ENCODE assay signal across 8 cellular contexts in the genomic region with DNA sequence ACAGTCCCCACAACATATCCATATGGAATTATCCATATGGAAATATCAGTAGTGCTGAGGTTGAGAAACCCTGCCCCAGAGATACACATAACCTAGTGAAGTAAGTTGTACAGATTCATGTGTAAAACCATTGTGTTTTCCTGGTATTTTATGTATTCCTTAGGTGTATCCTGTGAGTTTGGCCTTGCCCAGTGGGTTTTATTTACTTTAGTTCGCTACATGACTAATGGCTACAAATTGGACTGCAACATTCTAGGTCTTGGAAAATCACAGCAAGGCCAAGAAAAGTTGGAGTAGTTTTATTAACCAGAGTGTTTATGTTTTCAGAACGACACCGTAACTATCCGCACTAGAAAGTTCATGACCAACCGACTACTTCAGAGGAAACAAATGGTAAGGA. TPM values are rescaled to one million over a fixed set of nuclear protein-coding genes. Genes with fewer than 3 reads are reported as not detected.
A peak's percentile ranks its signal among the peaks of the same experiment; 100 is the strongest.
DNase-seq lines count a peak whose midpoint lies in the region; ATAC-seq and TF ChIP-seq lines count a peak whose summit lies in the region.

No MANE protein-coding gene starts in this region.

- H3K4me1 ChIP-seq in iPS-20b (ENCODE audit: insufficient read depth, low read length) (peaks cover 42% of the 10 kb centered on the region), suprapubic skin (peaks cover 50% of the 10 kb centered on the region)

- no peak for TF ChIP-seq EP300 in suprapubic skin (IDR thresholded peaks at IDR 0.05)

- TF ChIP-seq CTCF in suprapubic skin (IDR thresholded peaks at IDR 0.05), result no peak

- H3K36me3 ChIP-seq in iPS-20b (ENCODE audit: insufficient read depth, low read depth, low read length) (peaks cover 59% of the 10 kb centered on the region), suprapubic skin (peaks cover 46% of the 10 kb centered on the region)

- H3K36me3 Mint-ChIP-seq in activated CD8-positive, alpha-beta memory T cell treated with anti-CD3 and anti-CD28 coated beads, Interleukin-2, amount 10 ng/mL, durations not matched to agents 7 days and 5 days, result peaks cover 56% of the 10 kb centered on the region
- peaks cover 56% of the 10 kb centered on the region for H3K36me3 Mint-ChIP-seq in activated naive CD8-positive, alpha-beta T cell treated with anti-CD3 and anti-CD28 coated beads for 36 hours

- H3K4me3 Mint-ChIP-seq in activated CD8-positive, alpha-beta memory T cell treated with anti-CD3 and anti-CD28 coated beads, Interleukin-2, amount 10 ng/mL, durations not matched to agents 7 days and 5 days, result peak overlapping the region; percentile 82
- peak overlapping the region; percentile 86 for H3K4me3 Mint-ChIP-seq in activated naive CD8-positive, alpha-beta T cell treated with anti-CD3 and anti-CD28 coated beads for 36 hours

- CTCF ChIA-PET in activated CD8-positive, alpha-beta memory T cell treated with anti-CD3 and anti-CD28 coated beads, Interleukin-2, amount 10 ng/mL, durations not matched to agents 7 days and 5 days (lab: Charles Lee), result interaction anchor here (2.6 kb wide), 1 partner anchor 11 kb away, joined by 21 read pairs; no protein-coding TSS in a partner anchor

- no peak for ATAC-seq in activated CD8-positive, alpha-beta memory T cell treated with anti-CD3 and anti-CD28 coated beads, Interleukin-2, amount 10 ng/mL, durations not matched to agents 7 days and 5 days
- ATAC-seq in HG03045 (IDR thresholded peaks at IDR 0.05; ENCODE audit: unreplicated experiment), result no peak

- H3K27ac ChIP-seq in iPS-20b (ENCODE audit: low read length) (peak overlapping the region; percentile 12), suprapubic skin (no peak overlapping the region)

- H3K27me3 ChIP-seq in iPS-20b (ENCODE audit: insufficient read depth, low read length) (no peaks in the 10 kb centered on the region), suprapubic skin (no peaks in the 10 kb centered on the region)

- DNase-seq in activated CD8-positive, alpha-beta memory T cell treated with anti-CD3 and anti-CD28 coated beads, Interleukin-2, amount 10 ng/mL, durations not matched to agents 7 days and 5 days, result no peak
- no peak for DNase-seq in activated CD8-positive, alpha-beta memory T cell treated with anti-CD3 and anti-CD28 coated beads, Interleukin-2, amount 50 U/mL, for 4 hours
- DNase-seq in activated naive CD8-positive, alpha-beta T cell treated with anti-CD3 and anti-CD28 coated beads for 36 hours, result no peak
- DNase-seq in suprapubic skin (ENCODE audit: low spot score in 2 of 2) (no peak), H4 (ENCODE audit: low spot score) (no peak), SKM-1 (lab: John Stamatoyannopoulos, UW; ENCODE audit: unreplicated experiment) (no peak)

- H3K9me3 Mint-ChIP-seq in activated CD8-positive, alpha-beta memory T cell treated with anti-CD3 and anti-CD28 coated beads, Interleukin-2, amount 10 ng/mL, durations not matched to agents 7 days and 5 days (ENCODE audit: low read depth), result no peaks in the 10 kb centered on the region
- H3K9me3 Mint-ChIP-seq in activated naive CD8-positive, alpha-beta T cell treated with anti-CD3 and anti-CD28 coated beads for 36 hours, result no peaks in the 10 kb centered on the region

- peak overlapping the region; percentile 64 for H3K27ac Mint-ChIP-seq in activated CD8-positive, alpha-beta memory T cell treated with anti-CD3 and anti-CD28 coated beads, Interleukin-2, amount 10 ng/mL, durations not matched to agents 7 days and 5 days
- peak overlapping the region; percentile 98 for H3K27ac Mint-ChIP-seq in activated naive CD8-positive, alpha-beta T cell treated with anti-CD3 and anti-CD28 coated beads for 36 hours

- no peaks in the 10 kb centered on the region for H3K9me3 ChIP-seq in iPS-20b (ENCODE audit: insufficient read depth, low read depth, low read length)
- no peaks in the 10 kb centered on the region for H3K9me3 ChIP-seq in suprapubic skin

- TF ChIP-seq POLR2A in suprapubic skin (IDR thresholded peaks at IDR 0.05), result no peak

- H3K9ac ChIP-seq in iPS-20b (ENCODE audit: low read depth, low read length), result peak overlapping the region; percentile 99

- peaks cover 56% of the 10 kb centered on the region for H3K4me1 Mint-ChIP-seq in activated CD8-positive, alpha-beta memory T cell treated with anti-CD3 and anti-CD28 coated beads, Interleukin-2, amount 10 ng/mL, durations not matched to agents 7 days and 5 days
- H3K4me1 Mint-ChIP-seq in activated naive CD8-positive, alpha-beta T cell treated with anti-CD3 and anti-CD28 coated beads for 36 hours, result peaks cover 45% of the 10 kb centered on the region

- WGBS in suprapubic skin, result 86% methylated on average over 5 of the region's 5 CpGs

- peak overlapping the region; percentile 99 for H3K4me3 ChIP-seq in iPS-20b (ENCODE audit: low read length)
- peak overlapping the region; percentile 78 for H3K4me3 ChIP-seq in suprapubic skin

- H3K27me3 Mint-ChIP-seq in activated CD8-positive, alpha-beta memory T cell treated with anti-CD3 and anti-CD28 coated beads, Interleukin-2, amount 10 ng/mL, durations not matched to agents 7 days and 5 days, result no peaks in the 10 kb centered on the region
- H3K27me3 Mint-ChIP-seq in activated naive CD8-positive, alpha-beta T cell treated with anti-CD3 and anti-CD28 coated beads for 36 hours, result no peaks in the 10 kb centered on the region

RNA-seq across cellular contexts. Expression of gene RPS24, which starts 1.4 kb away (rescaled TPM):
- 1,000 to 10,000 TPM; 1,245 to 1,320 TPM for total RNA-seq in activated CD8-positive, alpha-beta memory T cell treated with anti-CD3 and anti-CD28 coated beads, Interleukin-2, amount 10 ng/mL, durations not matched to agents 7 days and 5 days
- total RNA-seq in activated naive CD8-positive, alpha-beta T cell treated with anti-CD3 and anti-CD28 coated beads for 36 hours, result 1,000 to 10,000 TPM; 2,309 to 2,336 TPM
- total RNA-seq in suprapubic skin, result 1,000 to 10,000 TPM; 1,912 to 3,227 (median 3,162) TPM
- total RNA-seq in H4 (2014; rRNA removed; shearing (Covaris generic)), result 3,270 and 3,319 TPM in 2 replicates

RNA-seq across cellular contexts. Expression of gene POLR3A, which starts 5.7 kb away (rescaled TPM):
- total RNA-seq in activated CD8-positive, alpha-beta memory T cell treated with anti-CD3 and anti-CD28 coated beads, Interleukin-2, amount 10 ng/mL, durations not matched to agents 7 days and 5 days, result 10 to 100 TPM; 17.7 to 20.8 TPM
- 10 to 100 TPM; 25.2 to 26.7 TPM for total RNA-seq in activated naive CD8-positive, alpha-beta T cell treated with anti-CD3 and anti-CD28 coated beads for 36 hours
- 10 to 100 TPM in 3 of 4 donors, 1 to 10 TPM in 1; 9.7 to 18.3 (median 12.8) TPM for total RNA-seq in suprapubic skin
- total RNA-seq in H4 (2014; rRNA removed; shearing (Covaris generic)), result 4.7 and 5.5 TPM in 2 replicates
